Comparison of ENCODE assay signal across 8 cellular contexts in the genomic region with DNA sequence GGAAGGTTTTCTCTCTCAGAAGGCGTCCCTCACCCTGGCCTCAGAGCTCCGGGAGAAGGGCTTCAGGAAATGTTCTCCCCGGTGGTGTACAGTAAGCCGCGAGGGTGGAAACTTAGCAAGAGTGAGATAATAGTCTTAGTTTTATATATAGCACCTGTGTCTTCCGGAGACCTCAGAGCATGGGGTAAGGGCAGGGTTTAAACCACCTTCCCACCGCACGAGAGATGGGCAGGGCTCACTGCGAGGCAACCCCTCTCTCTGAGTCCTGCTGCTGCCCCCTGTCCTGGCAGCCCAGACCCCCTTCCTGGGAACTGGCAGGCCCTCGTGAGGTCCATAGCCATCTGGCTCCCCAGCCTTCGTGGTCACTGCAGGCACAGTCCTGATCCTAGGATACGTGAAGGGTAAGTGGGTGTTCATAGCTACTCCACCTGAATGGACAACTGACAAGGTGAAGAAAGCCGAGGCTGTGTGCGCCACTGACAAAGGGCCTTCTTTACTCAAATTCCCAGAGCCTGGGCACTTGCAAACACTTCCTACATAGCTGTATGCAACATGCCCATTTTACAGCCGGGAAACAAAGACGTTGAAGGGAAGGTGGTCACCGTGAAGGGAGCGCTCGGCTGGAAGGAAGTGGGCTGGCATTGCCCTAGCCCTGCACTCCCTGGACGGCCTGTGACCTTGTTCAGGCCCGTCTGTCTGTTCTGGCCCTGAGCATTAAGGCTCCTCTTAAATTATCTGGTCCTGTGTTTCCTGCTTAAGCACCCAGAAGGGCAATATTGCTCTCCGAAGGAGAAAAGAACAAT. TPM values are rescaled to one million over a fixed set of nuclear protein-coding genes. Genes with fewer than 3 reads are reported as not detected.
DNase-seq lines count a peak whose midpoint lies in the region; ATAC-seq lines count a peak whose summit lies in the region.

No MANE protein-coding gene starts in this region.

- no peaks in the 10 kb centered on the region for H3K27me3 ChIP-seq in naive thymus-derived CD4-positive, alpha-beta T cell (ENCODE audit: control insufficient read depth in 2 of 2, insufficient read depth in 2 of 2, low read length in 2 of 2)

- peaks cover 0 to 19% (median 4%) of the 10 kb centered on the region in 11 donors for H3K9me3 Mint-ChIP-seq in naive thymus-derived CD4-positive, alpha-beta T cell

- peak overlapping the region; percentile 79 to 100 (median 95) for H3K27ac Mint-ChIP-seq in naive thymus-derived CD4-positive, alpha-beta T cell

- CTCF ChIA-PET in naive thymus-derived CD4-positive, alpha-beta T cell (lab: Charles Lee): interaction anchor here (0.7 to 1.7 kb wide), 13 partner anchors 11 to 117 kb away, joined by 3 to 10 read pairs (median 3); a partner anchor contains a TSS

- H3K27me3 Mint-ChIP-seq in naive thymus-derived CD4-positive, alpha-beta T cell: no peaks in the 10 kb centered on the region

- ATAC-seq in GM18868 (IDR thresholded peaks at IDR 0.05; ENCODE audit: unreplicated experiment): peak; percentile 84
- peak; percentile 85 for ATAC-seq in HG02763 (IDR thresholded peaks at IDR 0.05; ENCODE audit: unreplicated experiment)
- ATAC-seq in naive thymus-derived CD4-positive, alpha-beta T cell: peak; percentile 69

- intact Hi-C loops in naive thymus-derived CD4-positive, alpha-beta T cell (cut with micrococcal nuclease): loop anchor here (1.0 to 2.0 kb wide), 9 partner anchors 9 to 116 kb away; no protein-coding TSS in a partner anchor

- peak overlapping the region; percentile 75 for H3K27ac ChIP-seq in naive thymus-derived CD4-positive, alpha-beta T cell (ENCODE audit: low read depth, low read length)

- POLR2A ChIA-PET in naive thymus-derived CD4-positive, alpha-beta T cell (lab: Charles Lee): interaction anchor here (0.5 to 3.1 kb wide), 10 partner anchors 9 to 666 kb away, joined by 3 to 15 read pairs (median 4); no protein-coding TSS in a partner anchor

- H3K4me3 Mint-ChIP-seq in naive thymus-derived CD4-positive, alpha-beta T cell: peak overlapping the region; percentile 68 to 92 (median 82)

- H3K36me3 ChIP-seq in naive thymus-derived CD4-positive, alpha-beta T cell (ENCODE audit: control insufficient read depth in 2 of 3, insufficient read depth in 3 of 3, low read length in 3 of 3): peaks cover 0 to 6% (median 4%) of the 10 kb centered on the region in 3 experiments

- peak overlapping the region; percentile 43 for H3K4me3 ChIP-seq in naive thymus-derived CD4-positive, alpha-beta T cell (ENCODE audit: low read length)

- DNase-seq in UCSD-AML1 (lab: John Stamatoyannopoulos, UW; ENCODE audit: unreplicated experiment) (peak; percentile 47), NCI-H1436 treated with DMSO at 0.1 percent for 48 hours (lab: John Stamatoyannopoulos, UW) (no peak), anterior cingulate cortex (lab: John Stamatoyannopoulos, UW) (no peak), DMS79 (lab: John Stamatoyannopoulos, UW) (no peak), Ammon's horn (ENCODE audit: low spot score) (no peak)
- DNase-seq in naive thymus-derived CD4-positive, alpha-beta T cell: peak in 7 of 9 donors; percentile 52 to 76 (median 61)

- peaks cover 69 to 88% of the 10 kb centered on the region in 2 donors for H3K4me1 ChIP-seq in naive thymus-derived CD4-positive, alpha-beta T cell (ENCODE audit: control insufficient read depth in 2 of 2, insufficient read depth in 2 of 2, low read length in 2 of 2)

- H3K9me3 ChIP-seq in naive thymus-derived CD4-positive, alpha-beta T cell (ENCODE audit: control insufficient read depth in 2 of 3, low read length in 3 of 3): no peaks in the 10 kb centered on the region

- H3K4me1 Mint-ChIP-seq in naive thymus-derived CD4-positive, alpha-beta T cell: peaks cover 72 to 100% (median 100%) of the 10 kb centered on the region in 7 donors

- H3K36me3 Mint-ChIP-seq in naive thymus-derived CD4-positive, alpha-beta T cell: peaks cover 4 to 39% (median 29%) of the 10 kb centered on the region in 5 donors

RNA-seq across cellular contexts. Expression of a gene that starts 26.9 kb away (rescaled TPM):
- 100 to 1,000 TPM in 4 of 5 experiments, 10 to 100 TPM in 1; 51.7 to 429 (median 199) TPM for total RNA-seq in naive thymus-derived CD4-positive, alpha-beta T cell
- 10 to 100 TPM; 81.0 to 86.8 TPM for polyA plus RNA-seq in naive thymus-derived CD4-positive, alpha-beta T cell

Comparison
In these comparisons a context has a peak if more than half of its experiments do, and no peak if none do; other contexts are left out.
1. DNase-seq: peak in UCSD-AML1 (single experiment) and naive thymus-derived CD4-positive, alpha-beta T cell (7 of 9); none in NCI-H1436 treated with DMSO at 0.1 percent for 48 hours (single experiment), anterior cingulate cortex (0 of 58), DMS79 (single experiment) and Ammon's horn (single experiment).
2. Peak in every context shown above with its lines, with median percentiles within 50 percentile points of each other: ATAC-seq.